In the genomic region with DNA sequence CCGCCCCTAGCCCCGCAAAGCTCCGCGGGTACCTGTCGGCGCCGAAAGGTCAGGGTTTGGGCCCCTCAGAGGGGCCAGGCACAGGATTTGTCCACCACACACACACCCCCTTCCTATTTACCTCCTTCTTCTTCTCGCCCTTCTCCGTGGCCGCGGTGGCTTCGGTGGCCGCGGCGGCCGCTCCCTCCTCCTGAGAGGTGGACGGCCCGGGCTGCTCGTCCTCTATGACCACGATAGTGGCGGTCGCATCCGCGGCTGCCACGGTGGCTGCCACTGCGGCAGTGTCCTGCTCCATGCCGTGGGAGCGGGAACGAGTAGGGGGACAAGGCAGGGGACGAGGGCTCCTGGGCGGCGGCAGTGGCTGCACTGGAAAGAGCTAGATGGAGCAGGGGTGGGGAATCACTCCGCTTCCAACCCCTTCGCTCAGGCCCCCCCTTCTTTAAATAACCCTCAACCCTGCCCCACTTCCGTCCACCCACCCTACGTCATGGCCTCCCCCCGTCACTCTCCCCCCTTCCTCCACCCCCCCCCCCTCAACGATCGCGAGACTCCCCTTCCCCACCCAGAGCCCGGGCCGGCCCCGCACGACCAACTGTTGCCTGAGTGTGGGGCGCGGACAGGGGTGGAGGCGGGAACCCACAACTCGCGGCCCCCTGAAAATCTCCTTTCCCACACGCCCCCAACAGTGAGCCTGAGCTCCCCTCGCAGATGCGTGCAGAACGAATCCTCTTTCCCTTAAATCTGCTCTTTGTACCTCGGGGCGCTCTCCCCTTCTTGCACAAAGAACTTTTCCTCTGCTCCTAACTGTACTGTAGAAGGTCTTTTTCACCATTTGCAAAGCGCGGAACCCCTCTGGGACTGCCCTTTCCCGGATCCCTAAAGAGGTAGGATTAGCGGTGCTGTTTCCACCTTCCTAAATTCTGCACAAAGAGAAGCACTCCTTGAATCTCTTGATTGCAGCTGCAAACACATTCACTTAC, we compare ENCODE assay signal across 8 cellular contexts. TPM values are rescaled to one million over a fixed set of nuclear protein-coding genes. Genes with fewer than 3 reads are reported as not detected.
DNase-seq lines count a peak whose midpoint lies in the region; ATAC-seq and TF ChIP-seq lines count a peak whose summit lies in the region.

A gene with protein sequence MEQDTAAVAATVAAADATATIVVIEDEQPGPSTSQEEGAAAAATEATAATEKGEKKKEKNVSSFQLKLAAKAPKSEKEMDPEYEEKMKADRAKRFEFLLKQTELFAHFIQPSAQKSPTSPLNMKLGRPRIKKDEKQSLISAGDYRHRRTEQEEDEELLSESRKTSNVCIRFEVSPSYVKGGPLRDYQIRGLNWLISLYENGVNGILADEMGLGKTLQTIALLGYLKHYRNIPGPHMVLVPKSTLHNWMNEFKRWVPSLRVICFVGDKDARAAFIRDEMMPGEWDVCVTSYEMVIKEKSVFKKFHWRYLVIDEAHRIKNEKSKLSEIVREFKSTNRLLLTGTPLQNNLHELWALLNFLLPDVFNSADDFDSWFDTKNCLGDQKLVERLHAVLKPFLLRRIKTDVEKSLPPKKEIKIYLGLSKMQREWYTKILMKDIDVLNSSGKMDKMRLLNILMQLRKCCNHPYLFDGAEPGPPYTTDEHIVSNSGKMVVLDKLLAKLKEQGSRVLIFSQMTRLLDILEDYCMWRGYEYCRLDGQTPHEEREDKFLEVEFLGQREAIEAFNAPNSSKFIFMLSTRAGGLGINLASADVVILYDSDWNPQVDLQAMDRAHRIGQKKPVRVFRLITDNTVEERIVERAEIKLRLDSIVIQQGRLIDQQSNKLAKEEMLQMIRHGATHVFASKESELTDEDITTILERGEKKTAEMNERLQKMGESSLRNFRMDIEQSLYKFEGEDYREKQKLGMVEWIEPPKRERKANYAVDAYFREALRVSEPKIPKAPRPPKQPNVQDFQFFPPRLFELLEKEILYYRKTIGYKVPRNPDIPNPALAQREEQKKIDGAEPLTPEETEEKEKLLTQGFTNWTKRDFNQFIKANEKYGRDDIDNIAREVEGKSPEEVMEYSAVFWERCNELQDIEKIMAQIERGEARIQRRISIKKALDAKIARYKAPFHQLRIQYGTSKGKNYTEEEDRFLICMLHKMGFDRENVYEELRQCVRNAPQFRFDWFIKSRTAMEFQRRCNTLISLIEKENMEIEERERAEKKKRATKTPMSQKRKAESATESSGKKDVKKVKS (minus strand): TSS at position 415 of the 980 bp plus-strand sequence. CDS start 120 bp downstream, at position 295.

- H3K27ac ChIP-seq in CD4-positive, alpha-beta T cell (ENCODE audit: low read depth, low read length), result no peak within 1 kb of the TSS
- H3K27ac ChIP-seq in muscle layer of colon (ENCODE audit: low read depth, low read length), result peak within 1 kb of the TSS; percentile 87
- H3K27ac ChIP-seq in urinary bladder (ENCODE audit: low read depth), result peak within 1 kb of the TSS; percentile 44

- peaks cover 17% of the 10 kb centered on the region for H3K4me1 Mint-ChIP-seq in CD4-positive, alpha-beta T cell (ENCODE audit: low read depth)
- peaks cover 8% of the 10 kb centered on the region for H3K4me1 Mint-ChIP-seq in activated T-cell treated with anti-CD3 and anti-CD28 coated beads, Interleukin-2, amount 50 U/mL, for 4 hours (ENCODE audit: low read depth)

- H3K36me3 ChIP-seq in muscle layer of colon (ENCODE audit: insufficient read depth, low read length) (no peaks in the 10 kb centered on the region), urinary bladder (ENCODE audit: insufficient read depth) (no peaks in the 10 kb centered on the region)

- peak within 1 kb of the TSS; percentile 93 for H3K4me3 Mint-ChIP-seq in CD4-positive, alpha-beta T cell
- H3K4me3 Mint-ChIP-seq in activated T-cell treated with anti-CD3 and anti-CD28 coated beads, Interleukin-2, amount 50 U/mL, for 4 hours, result peak within 1 kb of the TSS; percentile 78

- peaks cover 4% of the 10 kb centered on the region for H3K27me3 Mint-ChIP-seq in CD4-positive, alpha-beta T cell
- peaks cover 3% of the 10 kb centered on the region for H3K27me3 Mint-ChIP-seq in activated T-cell treated with anti-CD3 and anti-CD28 coated beads, Interleukin-2, amount 50 U/mL, for 4 hours (ENCODE audit: low read depth)

- H3K9ac ChIP-seq in muscle layer of colon (ENCODE audit: low read length), result no peak within 1 kb of the TSS

- no peaks in the 10 kb centered on the region for H3K27me3 ChIP-seq in CD4-positive, alpha-beta T cell (ENCODE audit: control insufficient read depth, insufficient read depth, low read length)
- H3K27me3 ChIP-seq in muscle layer of colon (ENCODE audit: control insufficient read depth in 1 of 2, insufficient read depth in 2 of 2, low read length in 2 of 2), result peaks cover 0 to 3% of the 10 kb centered on the region in 2 donors

- CTCF ChIA-PET in CD4-positive, alpha-beta T cell (lab: Charles Lee), result no interaction called here

- peak in 1 of 10 experiments; percentile 8 for DNase-seq in CD4-positive, alpha-beta T cell
- DNase-seq in HuH-7.5 (ENCODE audit: low spot score), result peak; percentile 62
- DNase-seq in activated T-cell treated with anti-CD3 and anti-CD28 coated beads, Interleukin-2, amount 50 U/mL, for 4 hours, result peak; percentile 4
- DNase-seq in fibroblast of pulmonary artery (ENCODE audit: low read depth), result peak; percentile 69
- no peak for DNase-seq in pons (ENCODE audit: low spot score)

- POLR2A ChIA-PET in CD4-positive, alpha-beta T cell (lab: Charles Lee), result no interaction called here

- WGBS in urinary bladder, result 1% methylated on average over 57 of the region's 59 CpGs

- H3K9me3 ChIP-seq in CD4-positive, alpha-beta T cell (ENCODE audit: control insufficient read depth, low read length), result no peaks in the 10 kb centered on the region
- H3K9me3 ChIP-seq in muscle layer of colon (ENCODE audit: low read length), result no peaks in the 10 kb centered on the region

- no peaks in the 10 kb centered on the region for H3K36me3 Mint-ChIP-seq in CD4-positive, alpha-beta T cell (ENCODE audit: low read depth)
- no peaks in the 10 kb centered on the region for H3K36me3 Mint-ChIP-seq in activated T-cell treated with anti-CD3 and anti-CD28 coated beads, Interleukin-2, amount 50 U/mL, for 4 hours (ENCODE audit: insufficient read depth)

- H3K9me3 Mint-ChIP-seq in CD4-positive, alpha-beta T cell, result no peaks in the 10 kb centered on the region
- no peaks in the 10 kb centered on the region for H3K9me3 Mint-ChIP-seq in activated T-cell treated with anti-CD3 and anti-CD28 coated beads, Interleukin-2, amount 50 U/mL, for 4 hours

- H3K27ac Mint-ChIP-seq in CD4-positive, alpha-beta T cell, result peak within 1 kb of the TSS; percentile 86

- intact Hi-C loops in CD4-positive, alpha-beta T cell (cut with DNase I, micrococcal nuclease), result no loop called here

- ATAC-seq in CD4-positive, alpha-beta T cell (ENCODE audit: poor library complexity), result peak; percentile 26
- ATAC-seq in activated T-cell treated with anti-CD3 and anti-CD28 coated beads, Interleukin-2, amount 50 U/mL, for 4 hours, result peak; percentile 30 to 41
- ATAC-seq in GM21717 (IDR thresholded peaks at IDR 0.05; ENCODE audit: unreplicated experiment), result no peak

- TF ChIP-seq CTCF in CD4-positive, alpha-beta T cell (IDR thresholded peaks at IDR 0.05), result no peak
- TF ChIP-seq CTCF in fibroblast of pulmonary artery (IDR thresholded peaks at IDR 0.05; ENCODE audit: low read length, missing control alignments), result no peak

- no peaks in the 10 kb centered on the region for H3K4me1 ChIP-seq in muscle layer of colon (ENCODE audit: insufficient read depth, low read length)
- no peaks in the 10 kb centered on the region for H3K4me1 ChIP-seq in urinary bladder (ENCODE audit: insufficient read depth)

- H3K4me3 ChIP-seq in fibroblast of pulmonary artery (replicated peaks; ENCODE audit: low read depth, low read length) (peak within 1 kb of the TSS; percentile 74), muscle layer of colon (ENCODE audit: low read depth in 1 of 2, low read length in 2 of 2) (peak within 1 kb of the TSS; percentile 65 to 77), urinary bladder (ENCODE audit: low read depth, low read length) (peak within 1 kb of the TSS; percentile 85)

RNA-seq across cellular contexts. Expression of the gene that starts here (rescaled TPM):
- 1 to 10 TPM in 1 of 2 experiments, under 1 TPM in 1; 0.85 to 1.0 TPM for total RNA-seq in CD4-positive, alpha-beta T cell
- total RNA-seq in activated T-cell treated with anti-CD3 and anti-CD28 coated beads, Interleukin-2, amount 50 U/mL, for 4 hours, result under 1 TPM; 0.28 to 0.45 (median 0.38) TPM
- total RNA-seq in urinary bladder, result 96.0 TPM
- polyA plus RNA-seq in urinary bladder, result 30.0 TPM

Comparison
In these comparisons a context has a peak if more than half of its experiments do, and no peak if none do; other contexts are left out.
1. RNA of the gene that starts here (total RNA-seq): 96.0 TPM in urinary bladder (single experiment); 0.85 to 1.0 TPM in CD4-positive, alpha-beta T cell and 0.28 to 0.45 TPM in activated T-cell treated with anti-CD3 and anti-CD28 coated beads, Interleukin-2, amount 50 U/mL, for 4 hours; every median in the first group is over 10 times any median in the second.
2. Peak in DNase-seq and ATAC-seq in activated T-cell treated with anti-CD3 and anti-CD28 coated beads, Interleukin-2, amount 50 U/mL, for 4 hours; RNA of the gene not detected or under 1 TPM.
3. Peak in every context shown above with its lines, with median percentiles within 50 percentile points of each other: H3K4me3 ChIP-seq.